Comparison of ENCODE assay signal across 1 cellular context in the genomic region with DNA sequence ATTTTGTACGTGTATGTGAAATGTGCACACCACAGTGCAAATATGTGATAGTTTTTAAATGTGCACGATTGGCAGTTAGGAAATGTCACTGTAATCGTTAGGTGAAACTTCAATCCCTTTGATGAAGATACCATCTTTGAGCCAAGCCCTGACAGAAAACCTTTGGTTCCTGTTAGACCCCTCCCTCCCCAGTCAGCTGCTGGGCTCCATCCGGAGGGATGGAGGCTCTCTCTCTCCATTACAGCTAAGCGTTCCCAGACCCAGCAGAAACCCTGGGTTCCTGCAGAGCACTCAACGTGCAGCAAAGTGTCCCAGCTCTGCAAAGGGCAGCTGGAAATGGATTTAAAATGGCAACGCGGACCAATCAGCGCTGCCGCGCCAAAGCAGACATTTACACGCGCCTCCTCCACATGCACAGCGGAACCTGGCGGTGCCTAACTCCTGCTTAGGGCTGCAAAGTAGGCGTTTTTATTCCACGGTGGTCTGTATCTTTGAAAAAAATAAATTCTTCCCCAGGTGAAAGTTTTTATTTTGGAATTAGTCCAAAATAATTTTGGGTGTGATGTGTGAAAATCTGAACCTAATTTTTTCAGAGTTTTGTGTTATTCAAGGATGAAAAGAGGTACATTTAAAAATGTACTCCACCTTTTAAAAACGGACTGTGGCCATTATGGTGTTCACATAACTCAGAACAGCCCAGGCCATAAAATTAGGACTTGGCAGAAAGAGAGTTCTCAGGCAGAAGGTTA.
TF ChIP-seq lines count a peak whose summit lies in the region.

No MANE protein-coding gene starts in this region.

TF ChIP-seq in GM23338, 12 proteins besides CTCF, POLR2A, EP300 and RAD21 (continued from another document):
- TF ChIP-seq JUNB (IDR thresholded peaks at IDR 0.05; ENCODE audit: unreplicated experiment) (no peak), ZNF462 (CRISPR knock-in tag; IDR thresholded peaks at IDR 0.05) (0 out of 2 replicates have a peak, but pooled peaks have one; percentile 48), ZNF114 (CRISPR knock-in tag; IDR thresholded peaks at IDR 0.05) (no peak; the same call in 1 of the 2 replicates), EZH2phosphoT487 (IDR thresholded peaks at IDR 0.05; ENCODE audit: unreplicated experiment) (no peak), ETS1 (IDR thresholded peaks at IDR 0.05) (no peak), NANOG (IDR thresholded peaks at IDR 0.05; ENCODE audit: borderline replicate concordance) (0 out of 2 replicates have a peak, but pooled peaks have one; percentile 7)
